ENCODE assay signal across 8 cellular contexts in the genomic region with DNA sequence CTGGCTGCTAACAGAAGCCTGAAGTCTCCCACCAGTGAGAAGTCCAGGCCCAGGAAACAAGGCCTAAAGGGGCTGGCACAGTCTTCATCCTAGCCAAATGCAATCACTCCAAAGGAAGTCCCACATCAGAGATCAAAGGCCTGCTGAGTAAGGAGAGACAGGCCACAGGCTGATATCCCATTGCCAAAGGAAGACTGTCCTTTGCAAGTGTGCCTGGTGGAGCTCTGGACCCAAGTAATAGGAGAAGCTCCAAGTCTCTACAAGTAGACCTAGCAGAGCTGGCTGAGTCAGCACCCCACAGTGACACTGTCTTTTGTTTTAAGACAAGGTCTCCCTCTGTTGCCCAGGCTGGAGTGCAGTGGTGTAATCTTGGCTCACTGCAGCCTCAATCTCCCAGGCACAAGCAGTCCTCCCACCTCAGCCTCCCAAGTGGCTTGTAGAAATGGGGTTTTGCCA. TPM values are rescaled to one million over a fixed set of nuclear protein-coding genes. Genes with fewer than 3 reads are reported as not detected.
DNase-seq lines count a peak whose midpoint lies in the region; ATAC-seq and TF ChIP-seq lines count a peak whose summit lies in the region.

No MANE protein-coding gene starts in this region.

- no peaks in the 10 kb centered on the region for H3K9me3 ChIP-seq in sigmoid colon

- peaks cover 0 to 69% (median 60%) of the 10 kb centered on the region in 4 donors for H3K4me1 ChIP-seq in sigmoid colon

- no peak for TF ChIP-seq EP300 in sigmoid colon (IDR thresholded peaks at IDR 0.05)

- CTCF ChIA-PET in RWPE1 (lab: Yijun Ruan, JAX): interaction anchor here (0.8 kb wide), 1 partner anchor 18 kb away, joined by 4 read pairs; the partner anchor contains the start of gene FAM83E

- no peak for TF ChIP-seq CTCF in RWPE1 (conservative IDR thresholded peaks at IDR 0.05; ENCODE audit: low read depth)
- TF ChIP-seq CTCF in sigmoid colon (IDR thresholded peaks at IDR 0.05): no peak

- no peaks in the 10 kb centered on the region for H3K27me3 ChIP-seq in sigmoid colon

- DNase-seq in G401 (ENCODE audit: low spot score) (peak; percentile 11), RWPE1 (ENCODE audit: low spot score) (no peak), epithelial cell of prostate (ENCODE audit: low read depth, low spot score) (no peak), sigmoid colon (no peak), OCI-M2 (lab: John Stamatoyannopoulos, UW; ENCODE audit: unreplicated experiment) (no peak)

- ATAC-seq in GM21360 (IDR thresholded peaks at IDR 0.05; ENCODE audit: unreplicated experiment) (no peak), GM19455 (IDR thresholded peaks at IDR 0.05; ENCODE audit: unreplicated experiment) (no peak), GM18909 (IDR thresholded peaks at IDR 0.05; ENCODE audit: poor library complexity, unreplicated experiment) (no peak)

- H3K4me3 ChIP-seq in sigmoid colon: no peak overlapping the region

- TF ChIP-seq POLR2A in sigmoid colon (IDR thresholded peaks at IDR 0.05): no peak

- H3K27ac ChIP-seq in RWPE1 (peak overlapping the region; percentile 99), epithelial cell of prostate (peak overlapping the region; percentile 91), sigmoid colon (peak overlapping the region in 3 of 4 donors; percentile 91 to 99 (median 93))

- POLR2A ChIA-PET in RWPE1 (lab: Yijun Ruan, JAX; ENCODE audit: low non-redundant PET): interaction anchor here (0.5 to 1.7 kb wide), 3 partner anchors 14 to 882 kb away, joined by 4 to 7 read pairs (median 5); partner anchors contain the start of genes FAM83E, RPL18 and SPHK2

- H3K36me3 ChIP-seq in sigmoid colon: peaks cover 0 to 21% (median 4%) of the 10 kb centered on the region in 4 donors

- in situ Hi-C loops in G401 (cut with HindIII; ENCODE audit: low sequenced_read_pairs): no loop called here

- intact Hi-C loops in sigmoid colon (cut with DNase I): loop anchor here (5.0 to 10.0 kb wide), 3 partner anchors 332 to 1185 kb away; partner anchors contain the start of genes FLT3LG, FTL and MED25

RNA-seq across cellular contexts. Expression of gene DBP, which starts 4.5 kb away (rescaled TPM):
- 25.5 and 40.0 TPM in 2 replicates for total RNA-seq in G401 (2014; rRNA removed; shearing (Covaris generic))
- 10 to 100 TPM; 10.5 to 14.1 (median 11.9) TPM for total RNA-seq in sigmoid colon
- polyA plus RNA-seq in sigmoid colon: 10 to 100 TPM in 1 of 3 donors, 1 to 10 TPM in 2; 6.2 to 10.2 (median 9.8) TPM

RNA-seq across cellular contexts. Expression of gene CA11, which starts 13.3 kb away (rescaled TPM):
- 103 TPM in 2 replicates for total RNA-seq in G401 (2014; rRNA removed; shearing (Covaris generic))
- 10 to 100 TPM in 3 of 4 donors, 1 to 10 TPM in 1; 10.0 to 29.6 (median 14.7) TPM for total RNA-seq in sigmoid colon
- 10 to 100 TPM in 2 of 3 donors, 1 to 10 TPM in 1; 2.1 to 13.2 (median 11.6) TPM for polyA plus RNA-seq in sigmoid colon

RNA-seq across cellular contexts. Expression of gene SPHK2, which starts 13.4 kb away (rescaled TPM):
- total RNA-seq in G401 (2014; rRNA removed; shearing (Covaris generic)): 16.5 and 45.7 TPM in 2 replicates
- total RNA-seq in sigmoid colon: 10 to 100 TPM in 3 of 4 donors, 1 to 10 TPM in 1; 10.0 to 16.9 (median 12.8) TPM
- polyA plus RNA-seq in sigmoid colon: 10 to 100 TPM; 18.0 to 45.6 (median 33.5) TPM

RNA-seq across cellular contexts. Expression of gene RPL18, which starts 13.7 kb away (rescaled TPM):
- 3,072 and 3,826 TPM in 2 replicates for total RNA-seq in G401 (2014; rRNA removed; shearing (Covaris generic))
- total RNA-seq in sigmoid colon: 1,000 to 10,000 TPM; 2,699 to 3,791 (median 2,810) TPM
- polyA plus RNA-seq in sigmoid colon: 1,000 to 10,000 TPM; 2,118 to 3,330 (median 2,641) TPM

RNA-seq across cellular contexts. Expression of gene FAM83E, which starts 17.8 kb away (rescaled TPM):
- 0.34 TPM in 1 of 2 replicates, not detected in the other for total RNA-seq in G401 (2014; rRNA removed; shearing (Covaris generic))
- total RNA-seq in sigmoid colon: not detected
- 100 to 1,000 TPM; 109 to 168 (median 125) TPM for polyA plus RNA-seq in sigmoid colon
